Comparison of ENCODE assay signal across 8 cellular contexts in the genomic region with DNA sequence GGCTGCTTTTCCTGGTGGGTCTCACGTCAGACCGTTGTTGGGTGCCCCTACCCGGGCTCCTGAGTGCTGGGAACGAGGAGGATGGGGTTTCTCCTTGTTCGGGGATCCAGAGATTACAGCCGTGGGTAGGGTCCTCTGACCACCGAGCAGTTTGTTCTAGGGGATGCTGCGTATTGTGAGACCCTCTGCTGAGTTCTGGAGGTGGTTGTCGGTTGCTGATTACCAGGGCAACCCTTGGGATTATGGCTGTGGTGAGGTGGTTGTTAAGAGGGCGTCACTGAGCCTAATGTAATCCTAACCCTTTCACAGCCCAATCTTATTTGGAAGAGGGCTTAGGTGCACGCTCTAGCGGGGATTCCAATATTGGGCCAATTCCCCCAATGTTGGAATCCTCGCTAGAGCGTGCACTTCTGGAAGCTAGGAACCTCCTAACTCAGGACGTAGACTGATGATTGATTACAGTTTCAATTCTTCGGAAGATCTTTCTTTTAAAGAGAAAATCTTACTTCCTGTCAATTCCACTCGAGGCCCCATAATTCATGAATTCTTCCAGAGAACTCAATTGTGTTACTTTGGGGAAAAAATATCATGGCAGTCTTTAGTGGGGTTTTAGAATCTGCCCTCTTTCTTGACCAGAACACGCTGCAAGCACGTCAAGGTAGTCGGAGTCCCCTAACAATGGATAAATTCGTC. TPM values are rescaled to one million over a fixed set of nuclear protein-coding genes. Genes with fewer than 3 reads are reported as not detected.
DNase-seq lines count a peak whose midpoint lies in the region; ATAC-seq and TF ChIP-seq lines count a peak whose summit lies in the region.

No MANE protein-coding gene starts in this region.

- peaks cover 35% of the 10 kb centered on the region for H3K4me1 Mint-ChIP-seq in stimulated activated memory B cell treated with anti-CD40 and anti-IgM and Interleukin-4, amounts not matched to agents 10 μg/mL and 1 μg/mL and 100 μg/mL, for 72 hours

- peaks cover 3% of the 10 kb centered on the region; the same call in 1 of the 2 replicates for H3K36me3 ChIP-seq in SJSA1
- H3K36me3 ChIP-seq in iPS DF 6.9 (ENCODE audit: control insufficient read depth, insufficient read depth, low read length): no peaks in the 10 kb centered on the region

- no peaks in the 10 kb centered on the region for H3K9me3 Mint-ChIP-seq in stimulated activated memory B cell treated with anti-CD40 and anti-IgM and Interleukin-4, amounts not matched to agents 10 μg/mL and 1 μg/mL and 100 μg/mL, for 72 hours

- H3K4me3 ChIP-seq in SJSA1: peak overlapping the region; percentile 70
- peak overlapping the region; percentile 98 for H3K4me3 ChIP-seq in iPS DF 6.9 (ENCODE audit: low read length)

- H3K27me3 Mint-ChIP-seq in stimulated activated memory B cell treated with anti-CD40 and anti-IgM and Interleukin-4, amounts not matched to agents 10 μg/mL and 1 μg/mL and 100 μg/mL, for 72 hours: no peaks in the 10 kb centered on the region

- in situ Hi-C loops in GM13976 (cut with MboI; ENCODE audit: low sequenced_read_pairs, unreplicated experiment): no loop called here

- peaks cover 28% of the 10 kb centered on the region for H3K36me3 Mint-ChIP-seq in stimulated activated memory B cell treated with anti-CD40 and anti-IgM and Interleukin-4, amounts not matched to agents 10 μg/mL and 1 μg/mL and 100 μg/mL, for 72 hours

- TF ChIP-seq CTCF in GM13976 (IDR thresholded peaks at IDR 0.05; ENCODE audit: borderline replicate concordance, control extremely low read depth, extremely low read depth, insufficient read depth, missing control alignments): no peak

- H3K27ac Mint-ChIP-seq in stimulated activated memory B cell treated with anti-CD40 and anti-IgM and Interleukin-4, amounts not matched to agents 10 μg/mL and 1 μg/mL and 100 μg/mL, for 72 hours: no peak overlapping the region

- no CpG with 5 or more reads among the region's 21 CpGs for WGBS in iPS DF 6.9 (ENCODE audit: insufficient coverage, insufficient read length)

- DNase-seq in A172 (ENCODE audit: low spot score) (peak; percentile 12), GM13976 (ENCODE audit: low spot score) (peak; percentile 14), SJSA1 (ENCODE audit: low read depth in 1 of 2, low spot score in 2 of 2) (no peak), iPS DF 6.9 (ENCODE audit: low read depth, low spot score) (no peak), GDM1 (lab: John Stamatoyannopoulos, UW) (no peak)

- ATAC-seq in HG02981 (IDR thresholded peaks at IDR 0.05; ENCODE audit: unreplicated experiment): no peak
- no peak for ATAC-seq in stimulated activated memory B cell treated with anti-CD40 and anti-IgM and Interleukin-4, amounts not matched to agents 10 μg/mL and 1 μg/mL and 100 μg/mL, for 72 hours

- H3K4me3 Mint-ChIP-seq in stimulated activated memory B cell treated with anti-CD40 and anti-IgM and Interleukin-4, amounts not matched to agents 10 μg/mL and 1 μg/mL and 100 μg/mL, for 72 hours: no peak overlapping the region

- H3K27me3 ChIP-seq in SJSA1 (replicated peaks): no peaks in the 10 kb centered on the region
- no peaks in the 10 kb centered on the region for H3K27me3 ChIP-seq in iPS DF 6.9 (ENCODE audit: control insufficient read depth, insufficient read depth, low read length)

- no peaks in the 10 kb centered on the region for H3K9me3 ChIP-seq in SJSA1 (replicated peaks)
- no peaks in the 10 kb centered on the region for H3K9me3 ChIP-seq in iPS DF 6.9 (ENCODE audit: control insufficient read depth, insufficient read depth, low read length)

- H3K27ac ChIP-seq in SJSA1 (peak overlapping the region; percentile 75), iPS DF 6.9 (ENCODE audit: low read length) (no peak overlapping the region), temporal lobe (ENCODE audit: low read depth, low read length) (peak overlapping the region; percentile 90)

- H3K4me1 ChIP-seq in SJSA1 (replicated peaks) (peaks cover 13% of the 10 kb centered on the region), iPS DF 6.9 (ENCODE audit: control insufficient read depth, insufficient read depth, low read length) (no peaks in the 10 kb centered on the region)

RNA-seq across cellular contexts. Expression of a gene that starts 0.5 kb away (rescaled TPM):
- total RNA-seq in A172 (2014; rRNA removed; shearing (Covaris generic)): 2.6 and 3.7 TPM in 2 replicates
- total RNA-seq in SJSA1 (2014; rRNA removed; shearing (Covaris generic)): 1.5 and 2.9 TPM in 2 replicates
- 3.7 TPM for total RNA-seq in temporal lobe

RNA-seq across cellular contexts. Expression of a gene that starts 0.9 kb away (rescaled TPM):
- 233 and 290 TPM in 2 replicates for total RNA-seq in A172 (2014; rRNA removed; shearing (Covaris generic))
- 310 and 384 TPM in 2 replicates for total RNA-seq in SJSA1 (2014; rRNA removed; shearing (Covaris generic))
- total RNA-seq in temporal lobe: 74.7 TPM

RNA-seq across cellular contexts. Expression of a gene that starts 35.9 kb away (rescaled TPM):
- total RNA-seq in A172 (2014; rRNA removed; shearing (Covaris generic)): not detected in 2 replicates
- not detected in 2 replicates for total RNA-seq in SJSA1 (2014; rRNA removed; shearing (Covaris generic))
- total RNA-seq in temporal lobe: not detected

Comparison
In these comparisons a context has a peak if more than half of its experiments do, and no peak if none do; other contexts are left out.
1. DNase-seq: peak in A172 (single experiment) and GM13976 (single experiment); none in SJSA1 (0 of 2), iPS DF 6.9 (single experiment) and GDM1 (single experiment).